8 cellular contexts compared by ENCODE assay signal in genomic region chr3:112642912-112643506, GRCh38. TPM values are rescaled to one million over a fixed set of nuclear protein-coding genes. Genes with fewer than 3 reads are reported as not detected.
DNase-seq lines count a peak whose midpoint lies in the region; ATAC-seq and TF ChIP-seq lines count a peak whose summit lies in the region.

No MANE protein-coding gene starts in this region.

- peak overlapping the region; percentile 36 for H3K4me3 ChIP-seq in smooth muscle cell

- peaks cover 17% of the 10 kb centered on the region for H3F3A ChIP-seq in smooth muscle cell (ENCODE audit: low read depth)

- H3K79me2 ChIP-seq in smooth muscle cell (ENCODE audit: low read depth) = peaks cover 13% of the 10 kb centered on the region

- no peak overlapping the region for H3K9ac ChIP-seq in smooth muscle cell (ENCODE audit: low read depth)

- H3K36me3 ChIP-seq in smooth muscle cell (ENCODE audit: low read depth) = no peaks in the 10 kb centered on the region

- no peaks in the 10 kb centered on the region for H3K9me3 ChIP-seq in smooth muscle cell (replicated peaks; ENCODE audit: low read depth)

- TF ChIP-seq CTCF in smooth muscle cell (IDR thresholded peaks at IDR 0.05; ENCODE audit: borderline replicate concordance, insufficient read depth, poor library complexity, severe bottlenecking) = peak; percentile 79

- peak overlapping the region; percentile 81 for H3K4me2 ChIP-seq in smooth muscle cell

- peaks cover 46% of the 10 kb centered on the region for H3K4me1 ChIP-seq in smooth muscle cell (ENCODE audit: low read depth)

- no peaks in the 10 kb centered on the region for H3K27me3 ChIP-seq in smooth muscle cell (ENCODE audit: low read depth)

- H3K27ac ChIP-seq in smooth muscle cell (ENCODE audit: low read depth) = no peak overlapping the region

- WGBS in smooth muscle cell (ENCODE audit: low lambda C conversion rate) = 20% methylated on average over 10 of the region's 10 CpGs

- ATAC-seq in HG02981 (IDR thresholded peaks at IDR 0.05; ENCODE audit: unreplicated experiment) = peak; percentile 85

- peak; percentile 83 for DNase-seq in activated gamma-delta T cell treated with Interleukin-2 at 50 U/mL for 16 hours
- no peak for DNase-seq in activated gamma-delta T cell (lab: John Stamatoyannopoulos, UW)
- peak; percentile 53 to 72 for DNase-seq in NCI-H1930 (lab: John Stamatoyannopoulos, UW)
- DNase-seq in T-helper 9 cell = peak; percentile 70
- peak; percentile 94 for DNase-seq in astrocyte of the hippocampus (ENCODE audit: low read depth, low spot score)
- peak; percentile 87 for DNase-seq in iPS DF 4.7 (ENCODE audit: extremely low read depth, low spot score)
- DNase-seq in smooth muscle cell (lab: John Stamatoyannopoulos, UW; ENCODE audit: unreplicated experiment) = peak; percentile 44

- peak overlapping the region; percentile 67 for H2AFZ ChIP-seq in smooth muscle cell (ENCODE audit: low read depth)

- no peaks in the 10 kb centered on the region for H4K20me1 ChIP-seq in smooth muscle cell (ENCODE audit: low read depth)

RNA-seq across cellular contexts. Expression of gene CCDC80, which starts 2.1 kb away (rescaled TPM):
- total RNA-seq in smooth muscle cell = 67.9 and 83.2 TPM in 2 replicates
- polyA plus RNA-seq in smooth muscle cell = 147 and 159 TPM in 2 replicates
